1 cellular context compared by ENCODE assay signal in the genomic region with DNA sequence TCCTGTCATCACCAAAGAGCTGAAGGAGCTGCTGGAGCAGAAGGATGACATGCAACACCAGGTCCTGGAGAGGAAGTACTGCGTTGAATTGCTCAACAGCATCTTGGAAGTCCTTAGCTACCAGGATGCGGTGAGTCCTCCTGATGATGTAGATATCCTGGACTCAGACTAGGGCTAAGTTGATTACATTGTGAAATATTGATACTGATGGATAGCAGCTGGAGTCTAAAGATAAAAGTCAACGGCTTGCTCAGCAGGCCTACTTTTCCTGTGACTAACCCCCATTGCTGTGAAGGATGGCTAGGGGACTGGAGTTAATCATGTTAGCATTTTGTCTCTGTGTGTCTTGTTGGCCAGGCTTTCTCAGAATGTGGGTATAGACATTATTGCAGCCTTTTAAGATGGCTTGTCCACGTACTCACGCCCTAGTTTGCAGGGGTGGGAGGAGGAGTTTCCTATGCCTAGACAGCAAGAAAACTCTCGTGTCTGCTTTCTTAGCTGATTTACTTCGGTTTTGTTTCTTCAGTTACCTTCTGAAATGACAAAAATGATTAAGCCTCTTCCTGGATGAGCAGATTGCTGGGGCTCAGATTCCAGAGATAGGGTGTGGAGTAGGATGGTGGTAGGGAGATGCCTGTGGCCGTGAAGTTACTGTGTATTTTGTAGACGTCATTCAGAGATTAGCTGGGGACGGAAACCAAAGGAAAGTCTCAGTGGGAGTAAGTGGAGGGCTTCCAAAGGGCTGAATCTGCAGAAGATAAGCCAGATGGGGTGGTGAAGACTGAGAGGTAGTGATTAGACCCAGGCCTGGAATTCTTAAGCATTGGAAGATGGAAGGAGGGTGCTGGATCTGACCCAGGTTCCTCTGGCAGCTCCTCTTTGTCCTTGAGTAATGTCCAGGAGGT.
TF ChIP-seq lines count a peak whose summit lies in the region.

No MANE protein-coding gene starts in this region.

TF ChIP-seq in K562, 482 proteins besides CTCF, POLR2A, EP300 and RAD21 (continued from another document and continues in another):
- peak; percentile 80 for TF ChIP-seq POLR2AphosphoS5 (IDR thresholded peaks at IDR 0.05; ENCODE audit: control insufficient read depth, insufficient read depth, low read depth, low read length)
- peak; percentile 98 for TF ChIP-seq CTBP1 (IDR thresholded peaks at IDR 0.05; ENCODE audit: borderline replicate concordance)
- no peak; the same call in none of the 2 replicates for TF ChIP-seq SMARCE1 (IDR thresholded peaks at IDR 0.05)
- no peak for TF ChIP-seq PRMT5 (CRISPR knock-in tag; IDR thresholded peaks at IDR 0.05)
- TF ChIP-seq, protein P1, sequence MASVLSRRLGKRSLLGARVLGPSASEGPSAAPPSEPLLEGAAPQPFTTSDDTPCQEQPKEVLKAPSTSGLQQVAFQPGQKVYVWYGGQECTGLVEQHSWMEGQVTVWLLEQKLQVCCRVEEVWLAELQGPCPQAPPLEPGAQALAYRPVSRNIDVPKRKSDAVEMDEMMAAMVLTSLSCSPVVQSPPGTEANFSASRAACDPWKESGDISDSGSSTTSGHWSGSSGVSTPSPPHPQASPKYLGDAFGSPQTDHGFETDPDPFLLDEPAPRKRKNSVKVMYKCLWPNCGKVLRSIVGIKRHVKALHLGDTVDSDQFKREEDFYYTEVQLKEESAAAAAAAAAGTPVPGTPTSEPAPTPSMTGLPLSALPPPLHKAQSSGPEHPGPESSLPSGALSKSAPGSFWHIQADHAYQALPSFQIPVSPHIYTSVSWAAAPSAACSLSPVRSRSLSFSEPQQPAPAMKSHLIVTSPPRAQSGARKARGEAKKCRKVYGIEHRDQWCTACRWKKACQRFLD (CRISPR knock-in tag; IDR thresholded peaks at IDR 0.05): peak; percentile 49; the same call in 1 of the 2 replicates
- peak; percentile 86 for TF ChIP-seq TCF3 (CRISPR knock-in tag; IDR thresholded peaks at IDR 0.05)
- peak; percentile 84 for TF ChIP-seq DPF2 (IDR thresholded peaks at IDR 0.05)
- TF ChIP-seq SMAD4 (CRISPR knock-in tag; conservative IDR thresholded peaks at IDR 0.05): peak; percentile 81
- TF ChIP-seq, protein P2, sequence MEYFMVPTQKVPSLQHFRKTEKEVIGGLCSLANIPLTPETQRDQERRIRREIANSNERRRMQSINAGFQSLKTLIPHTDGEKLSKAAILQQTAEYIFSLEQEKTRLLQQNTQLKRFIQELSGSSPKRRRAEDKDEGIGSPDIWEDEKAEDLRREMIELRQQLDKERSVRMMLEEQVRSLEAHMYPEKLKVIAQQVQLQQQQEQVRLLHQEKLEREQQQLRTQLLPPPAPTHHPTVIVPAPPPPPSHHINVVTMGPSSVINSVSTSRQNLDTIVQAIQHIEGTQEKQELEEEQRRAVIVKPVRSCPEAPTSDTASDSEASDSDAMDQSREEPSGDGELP (CRISPR knock-in tag; IDR thresholded peaks at IDR 0.05; ENCODE audit: borderline replicate concordance): peak; percentile 65
- TF ChIP-seq ZNF384 (IDR thresholded peaks at IDR 0.05; ENCODE audit: low read depth, low read length): no peak
- no peak for TF ChIP-seq MCM7 (IDR thresholded peaks at IDR 0.05)
- peak; percentile 37; the same call in 1 of the 2 replicates for TF ChIP-seq FOXM1 (IDR thresholded peaks at IDR 0.05; ENCODE audit: low read depth)
- no peak for TF ChIP-seq FOXM1 (CRISPR knock-in tag; IDR thresholded peaks at IDR 0.05; ENCODE audit: low read depth)
- TF ChIP-seq, protein P3, sequence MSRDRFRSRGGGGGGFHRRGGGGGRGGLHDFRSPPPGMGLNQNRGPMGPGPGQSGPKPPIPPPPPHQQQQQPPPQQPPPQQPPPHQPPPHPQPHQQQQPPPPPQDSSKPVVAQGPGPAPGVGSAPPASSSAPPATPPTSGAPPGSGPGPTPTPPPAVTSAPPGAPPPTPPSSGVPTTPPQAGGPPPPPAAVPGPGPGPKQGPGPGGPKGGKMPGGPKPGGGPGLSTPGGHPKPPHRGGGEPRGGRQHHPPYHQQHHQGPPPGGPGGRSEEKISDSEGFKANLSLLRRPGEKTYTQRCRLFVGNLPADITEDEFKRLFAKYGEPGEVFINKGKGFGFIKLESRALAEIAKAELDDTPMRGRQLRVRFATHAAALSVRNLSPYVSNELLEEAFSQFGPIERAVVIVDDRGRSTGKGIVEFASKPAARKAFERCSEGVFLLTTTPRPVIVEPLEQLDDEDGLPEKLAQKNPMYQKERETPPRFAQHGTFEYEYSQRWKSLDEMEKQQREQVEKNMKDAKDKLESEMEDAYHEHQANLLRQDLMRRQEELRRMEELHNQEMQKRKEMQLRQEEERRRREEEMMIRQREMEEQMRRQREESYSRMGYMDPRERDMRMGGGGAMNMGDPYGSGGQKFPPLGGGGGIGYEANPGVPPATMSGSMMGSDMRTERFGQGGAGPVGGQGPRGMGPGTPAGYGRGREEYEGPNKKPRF (IDR thresholded peaks at IDR 0.05; ENCODE audit: low read depth, low read length): no peak
- peak; percentile 74 for TF ChIP-seq NCOR1 (IDR thresholded peaks at IDR 0.05)
- TF ChIP-seq, protein P4, sequence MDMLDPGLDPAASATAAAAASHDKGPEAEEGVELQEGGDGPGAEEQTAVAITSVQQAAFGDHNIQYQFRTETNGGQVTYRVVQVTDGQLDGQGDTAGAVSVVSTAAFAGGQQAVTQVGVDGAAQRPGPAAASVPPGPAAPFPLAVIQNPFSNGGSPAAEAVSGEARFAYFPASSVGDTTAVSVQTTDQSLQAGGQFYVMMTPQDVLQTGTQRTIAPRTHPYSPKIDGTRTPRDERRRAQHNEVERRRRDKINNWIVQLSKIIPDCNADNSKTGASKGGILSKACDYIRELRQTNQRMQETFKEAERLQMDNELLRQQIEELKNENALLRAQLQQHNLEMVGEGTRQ (CRISPR knock-in tag; IDR thresholded peaks at IDR 0.05): no peak
- TF ChIP-seq RCOR1 (IDR thresholded peaks at IDR 0.05; ENCODE audit: borderline replicate concordance in 1 of 2, low read depth in 2 of 2, low read length in 2 of 2): peak; percentile 72 to 97
- no peak for TF ChIP-seq ZNF23 (CRISPR knock-in tag; IDR thresholded peaks at IDR 0.05)
- TF ChIP-seq, protein P5, sequence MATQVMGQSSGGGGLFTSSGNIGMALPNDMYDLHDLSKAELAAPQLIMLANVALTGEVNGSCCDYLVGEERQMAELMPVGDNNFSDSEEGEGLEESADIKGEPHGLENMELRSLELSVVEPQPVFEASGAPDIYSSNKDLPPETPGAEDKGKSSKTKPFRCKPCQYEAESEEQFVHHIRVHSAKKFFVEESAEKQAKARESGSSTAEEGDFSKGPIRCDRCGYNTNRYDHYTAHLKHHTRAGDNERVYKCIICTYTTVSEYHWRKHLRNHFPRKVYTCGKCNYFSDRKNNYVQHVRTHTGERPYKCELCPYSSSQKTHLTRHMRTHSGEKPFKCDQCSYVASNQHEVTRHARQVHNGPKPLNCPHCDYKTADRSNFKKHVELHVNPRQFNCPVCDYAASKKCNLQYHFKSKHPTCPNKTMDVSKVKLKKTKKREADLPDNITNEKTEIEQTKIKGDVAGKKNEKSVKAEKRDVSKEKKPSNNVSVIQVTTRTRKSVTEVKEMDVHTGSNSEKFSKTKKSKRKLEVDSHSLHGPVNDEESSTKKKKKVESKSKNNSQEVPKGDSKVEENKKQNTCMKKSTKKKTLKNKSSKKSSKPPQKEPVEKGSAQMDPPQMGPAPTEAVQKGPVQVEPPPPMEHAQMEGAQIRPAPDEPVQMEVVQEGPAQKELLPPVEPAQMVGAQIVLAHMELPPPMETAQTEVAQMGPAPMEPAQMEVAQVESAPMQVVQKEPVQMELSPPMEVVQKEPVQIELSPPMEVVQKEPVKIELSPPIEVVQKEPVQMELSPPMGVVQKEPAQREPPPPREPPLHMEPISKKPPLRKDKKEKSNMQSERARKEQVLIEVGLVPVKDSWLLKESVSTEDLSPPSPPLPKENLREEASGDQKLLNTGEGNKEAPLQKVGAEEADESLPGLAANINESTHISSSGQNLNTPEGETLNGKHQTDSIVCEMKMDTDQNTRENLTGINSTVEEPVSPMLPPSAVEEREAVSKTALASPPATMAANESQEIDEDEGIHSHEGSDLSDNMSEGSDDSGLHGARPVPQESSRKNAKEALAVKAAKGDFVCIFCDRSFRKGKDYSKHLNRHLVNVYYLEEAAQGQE (CRISPR knock-in tag; IDR thresholded peaks at IDR 0.05; ENCODE audit: low read depth): no peak
- no peak for TF ChIP-seq ZNF282 (CRISPR knock-in tag; IDR thresholded peaks at IDR 0.05)
- no peak for TF ChIP-seq FOXP1 (CRISPR knock-in tag; IDR thresholded peaks at IDR 0.05)
- peak; percentile 47 for TF ChIP-seq NFIC (IDR thresholded peaks at IDR 0.05)
- TF ChIP-seq MTA1 (IDR thresholded peaks at IDR 0.05; ENCODE audit: borderline replicate concordance): 0 out of 2 replicates have a peak, but pooled peaks have one; percentile 9
- TF ChIP-seq TCF7 (IDR thresholded peaks at IDR 0.05; ENCODE audit: borderline replicate concordance): no peak
- no peak for TF ChIP-seq ZNF445 (CRISPR knock-in tag; IDR thresholded peaks at IDR 0.05; ENCODE audit: low read depth)
- no peak for TF ChIP-seq ZNF324 (CRISPR knock-in tag; IDR thresholded peaks at IDR 0.05)
- TF ChIP-seq HMGN3 (IDR thresholded peaks at IDR 0.05; ENCODE audit: borderline replicate concordance, extremely low read depth, insufficient read length, low read depth, low read length): peak; percentile 32
- TF ChIP-seq, protein P6, sequence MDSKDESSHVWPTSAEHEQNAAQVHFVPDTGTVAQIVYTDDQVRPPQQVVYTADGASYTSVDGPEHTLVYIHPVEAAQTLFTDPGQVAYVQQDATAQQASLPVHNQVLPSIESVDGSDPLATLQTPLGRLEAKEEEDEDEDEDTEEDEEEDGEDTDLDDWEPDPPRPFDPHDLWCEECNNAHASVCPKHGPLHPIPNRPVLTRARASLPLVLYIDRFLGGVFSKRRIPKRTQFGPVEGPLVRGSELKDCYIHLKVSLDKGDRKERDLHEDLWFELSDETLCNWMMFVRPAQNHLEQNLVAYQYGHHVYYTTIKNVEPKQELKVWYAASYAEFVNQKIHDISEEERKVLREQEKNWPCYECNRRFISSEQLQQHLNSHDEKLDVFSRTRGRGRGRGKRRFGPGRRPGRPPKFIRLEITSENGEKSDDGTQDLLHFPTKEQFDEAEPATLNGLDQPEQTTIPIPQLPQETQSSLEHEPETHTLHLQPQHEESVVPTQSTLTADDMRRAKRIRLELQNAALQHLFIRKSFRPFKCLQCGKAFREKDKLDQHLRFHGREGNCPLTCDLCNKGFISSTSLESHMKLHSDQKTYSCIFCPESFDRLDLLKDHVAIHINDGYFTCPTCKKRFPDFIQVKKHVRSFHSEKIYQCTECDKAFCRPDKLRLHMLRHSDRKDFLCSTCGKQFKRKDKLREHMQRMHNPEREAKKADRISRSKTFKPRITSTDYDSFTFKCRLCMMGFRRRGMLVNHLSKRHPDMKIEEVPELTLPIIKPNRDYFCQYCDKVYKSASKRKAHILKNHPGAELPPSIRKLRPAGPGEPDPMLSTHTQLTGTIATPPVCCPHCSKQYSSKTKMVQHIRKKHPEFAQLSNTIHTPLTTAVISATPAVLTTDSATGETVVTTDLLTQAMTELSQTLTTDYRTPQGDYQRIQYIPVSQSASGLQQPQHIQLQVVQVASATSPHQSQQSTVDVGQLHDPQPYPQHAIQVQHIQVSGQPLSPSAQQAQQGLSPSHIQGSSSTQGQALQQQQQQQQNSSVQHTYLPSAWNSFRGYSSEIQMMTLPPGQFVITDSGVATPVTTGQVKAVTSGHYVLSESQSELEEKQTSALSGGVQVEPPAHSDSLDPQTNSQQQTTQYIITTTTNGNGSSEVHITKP (IDR thresholded peaks at IDR 0.05; ENCODE audit: partially characterized antibody): no peak
- TF ChIP-seq, protein P7, sequence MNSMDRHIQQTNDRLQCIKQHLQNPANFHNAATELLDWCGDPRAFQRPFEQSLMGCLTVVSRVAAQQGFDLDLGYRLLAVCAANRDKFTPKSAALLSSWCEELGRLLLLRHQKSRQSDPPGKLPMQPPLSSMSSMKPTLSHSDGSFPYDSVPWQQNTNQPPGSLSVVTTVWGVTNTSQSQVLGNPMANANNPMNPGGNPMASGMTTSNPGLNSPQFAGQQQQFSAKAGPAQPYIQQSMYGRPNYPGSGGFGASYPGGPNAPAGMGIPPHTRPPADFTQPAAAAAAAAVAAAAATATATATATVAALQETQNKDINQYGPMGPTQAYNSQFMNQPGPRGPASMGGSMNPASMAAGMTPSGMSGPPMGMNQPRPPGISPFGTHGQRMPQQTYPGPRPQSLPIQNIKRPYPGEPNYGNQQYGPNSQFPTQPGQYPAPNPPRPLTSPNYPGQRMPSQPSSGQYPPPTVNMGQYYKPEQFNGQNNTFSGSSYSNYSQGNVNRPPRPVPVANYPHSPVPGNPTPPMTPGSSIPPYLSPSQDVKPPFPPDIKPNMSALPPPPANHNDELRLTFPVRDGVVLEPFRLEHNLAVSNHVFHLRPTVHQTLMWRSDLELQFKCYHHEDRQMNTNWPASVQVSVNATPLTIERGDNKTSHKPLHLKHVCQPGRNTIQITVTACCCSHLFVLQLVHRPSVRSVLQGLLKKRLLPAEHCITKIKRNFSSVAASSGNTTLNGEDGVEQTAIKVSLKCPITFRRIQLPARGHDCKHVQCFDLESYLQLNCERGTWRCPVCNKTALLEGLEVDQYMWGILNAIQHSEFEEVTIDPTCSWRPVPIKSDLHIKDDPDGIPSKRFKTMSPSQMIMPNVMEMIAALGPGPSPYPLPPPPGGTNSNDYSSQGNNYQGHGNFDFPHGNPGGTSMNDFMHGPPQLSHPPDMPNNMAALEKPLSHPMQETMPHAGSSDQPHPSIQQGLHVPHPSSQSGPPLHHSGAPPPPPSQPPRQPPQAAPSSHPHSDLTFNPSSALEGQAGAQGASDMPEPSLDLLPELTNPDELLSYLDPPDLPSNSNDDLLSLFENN (IDR thresholded peaks at IDR 0.05; ENCODE audit: low read depth in 2 of 2, low read length in 2 of 2): peak in 1 of 2 experiments; percentile 69; a peak in 1 of 4 replicates
- TF ChIP-seq ZEB2 (IDR thresholded peaks at IDR 0.05): 0 out of 2 replicates have a peak, but pooled peaks have one; percentile 2
- TF ChIP-seq CEBPB (tag; IDR thresholded peaks at IDR 0.05): peak; percentile 98
- TF ChIP-seq SP1 (CRISPR knock-in tag; IDR thresholded peaks at IDR 0.05): no peak
- no peak for TF ChIP-seq ZNF561 (CRISPR knock-in tag; conservative IDR thresholded peaks at IDR 0.05)
- TF ChIP-seq JUN (IDR thresholded peaks at IDR 0.05; ENCODE audit: borderline replicate concordance, low read depth, low read length): peak; percentile 27; the same call in 1 of the 2 replicates
- TF ChIP-seq JUN (CRISPR knock-in tag; IDR thresholded peaks at IDR 0.05; ENCODE audit: borderline replicate concordance): no peak
- no peak for TF ChIP-seq BRD4 (IDR thresholded peaks at IDR 0.05)
- TF ChIP-seq, protein P8, sequence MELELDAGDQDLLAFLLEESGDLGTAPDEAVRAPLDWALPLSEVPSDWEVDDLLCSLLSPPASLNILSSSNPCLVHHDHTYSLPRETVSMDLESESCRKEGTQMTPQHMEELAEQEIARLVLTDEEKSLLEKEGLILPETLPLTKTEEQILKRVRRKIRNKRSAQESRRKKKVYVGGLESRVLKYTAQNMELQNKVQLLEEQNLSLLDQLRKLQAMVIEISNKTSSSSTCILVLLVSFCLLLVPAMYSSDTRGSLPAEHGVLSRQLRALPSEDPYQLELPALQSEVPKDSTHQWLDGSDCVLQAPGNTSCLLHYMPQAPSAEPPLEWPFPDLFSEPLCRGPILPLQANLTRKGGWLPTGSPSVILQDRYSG (tag; conservative IDR thresholded peaks at IDR 0.05; ENCODE audit: low read depth): no peak
- peak; percentile 67 for TF ChIP-seq MTA2 (IDR thresholded peaks at IDR 0.05; ENCODE audit: low read depth)
- TF ChIP-seq NFE2 (IDR thresholded peaks at IDR 0.05; ENCODE audit: low read depth): peak; percentile 52
